Comparison of ENCODE assay signal across 10 cellular contexts in genomic region chr16:48537909-48538745, GRCh38.
A peak's percentile ranks its signal among the peaks of the same experiment; 100 is the strongest.
DNase-seq lines count a peak whose midpoint lies in the region; ATAC-seq, FAIRE-seq and TF ChIP-seq lines count a peak whose summit lies in the region.
"Had no signal": no experiment of that assay in that cellular context is flagged by ENCODE, and none has a peak within 500 bp of the region (broad histone marks: within the 10 kb centered on the region; RNA-seq: fewer than 3 reads in every experiment).

No MANE protein-coding gene starts in this region.

- no peaks in the 10 kb centered on the region for H3K9me2 ChIP-seq in hepatocyte (replicated peaks; ENCODE audit: insufficient read depth)

- H3K9me3 Mint-ChIP-seq in astrocyte (ENCODE audit: unreplicated experiment) = no peaks in the 10 kb centered on the region
- peaks cover 0 to 1% (median 0%) of the 10 kb centered on the region in 11 donors for H3K9me3 Mint-ChIP-seq in naive thymus-derived CD4-positive, alpha-beta T cell

- no peak overlapping the region for H3K4me3 Mint-ChIP-seq in astrocyte (ENCODE audit: unreplicated experiment)
- peak overlapping the region in 1 of 10 donors; percentile 4 for H3K4me3 Mint-ChIP-seq in naive thymus-derived CD4-positive, alpha-beta T cell
- H3K4me3 Mint-ChIP-seq: CD4-positive, alpha-beta memory T cell had no signal

- TF ChIP-seq CTCF in astrocyte (IDR thresholded peaks at IDR 0.05; ENCODE audit: insufficient read depth, low read depth, low read length) (no peak), hepatocyte (IDR thresholded peaks at IDR 0.05; ENCODE audit: poor library complexity) (no peak), retinal pigment epithelial cell (conservative IDR thresholded peaks at IDR 0.05; ENCODE audit: low read depth, low read length) (no peak)

- peak overlapping the region in 9 of 11 experiments; percentile 10 to 79 (median 72); a peak in 12 of 22 replicates for H3K9ac ChIP-seq in BLaER1 treated with 17β-estradiol and CSF1 and Interleukin-3, amounts not matched to agents 10 nM and 100 nM
- no peak overlapping the region for H3K9ac ChIP-seq in astrocyte (ENCODE audit: low read length)

- intact Hi-C loops in naive thymus-derived CD4-positive, alpha-beta T cell (cut with micrococcal nuclease) = loop anchor here in 1 of 2 donors (2.0 kb wide), 1 partner anchor 85 kb away; no protein-coding TSS in a partner anchor

- peaks cover 4% of the 10 kb centered on the region for H3K36me3 Mint-ChIP-seq in astrocyte (ENCODE audit: low read depth, unreplicated experiment)
- H3K36me3 Mint-ChIP-seq in naive thymus-derived CD4-positive, alpha-beta T cell = peaks cover 0 to 9% (median 4%) of the 10 kb centered on the region in 5 donors

- CTCF ChIA-PET in naive thymus-derived CD4-positive, alpha-beta T cell (lab: Charles Lee) = interaction anchor here (3.2 kb wide), 1 partner anchor 85 kb away, joined by 12 read pairs; no protein-coding TSS in a partner anchor

- H3K4me2 ChIP-seq in BLaER1 treated with 17β-estradiol and CSF1 and Interleukin-3, amounts not matched to agents 10 nM and 100 nM = peak overlapping the region; percentile 85 to 96 (median 88)
- H3K4me2 ChIP-seq in astrocyte (ENCODE audit: low read length) = no peak overlapping the region
- H3K4me2 ChIP-seq in hepatocyte = peak overlapping the region; percentile 26

- peak overlapping the region; percentile 53 for H3K27ac Mint-ChIP-seq in astrocyte (ENCODE audit: unreplicated experiment)
- H3K27ac Mint-ChIP-seq in naive thymus-derived CD4-positive, alpha-beta T cell = peak overlapping the region in 3 of 9 donors; percentile 49 to 84 (median 54)

- H3K9me3 ChIP-seq in BLaER1 treated with 17β-estradiol and CSF1 and Interleukin-3, amounts not matched to agents 10 nM and 100 nM (replicated peaks in 1 of 11) = no peaks in the 10 kb centered on the region
- H3K9me3 ChIP-seq in astrocyte (ENCODE audit: insufficient read depth, low read depth, low read length) (no peaks in the 10 kb centered on the region), hepatocyte (ENCODE audit: low read depth) (no peaks in the 10 kb centered on the region)
- no peaks in the 10 kb centered on the region for H3K9me3 ChIP-seq in naive thymus-derived CD4-positive, alpha-beta T cell (ENCODE audit: control insufficient read depth in 2 of 3, low read length in 3 of 3)

- no peaks in the 10 kb centered on the region for H3K27me3 ChIP-seq in BLaER1 treated with 17β-estradiol and CSF1 and Interleukin-3, amounts not matched to agents 10 nM and 100 nM
- H3K27me3 ChIP-seq in astrocyte (ENCODE audit: insufficient read depth, low read length) = no peaks in the 10 kb centered on the region
- no peaks in the 10 kb centered on the region for H3K27me3 ChIP-seq in hepatocyte
- H3K27me3 ChIP-seq in naive thymus-derived CD4-positive, alpha-beta T cell (ENCODE audit: control insufficient read depth in 2 of 2, insufficient read depth in 2 of 2, low read length in 2 of 2) = no peaks in the 10 kb centered on the region

- H2AFZ ChIP-seq in astrocyte (ENCODE audit: low read depth, low read length) (no peak overlapping the region), hepatocyte (no peak overlapping the region)

- peaks cover 0 to 68% (median 20%) of the 10 kb centered on the region in 11 experiments; a peak in 17 of 22 replicates for H4K20me1 ChIP-seq in BLaER1 treated with 17β-estradiol and CSF1 and Interleukin-3, amounts not matched to agents 10 nM and 100 nM
- H4K20me1 ChIP-seq in astrocyte (ENCODE audit: insufficient read depth, low read length) (peaks cover 13% of the 10 kb centered on the region), hepatocyte (ENCODE audit: insufficient read depth, poor library complexity, severe bottlenecking) (no peaks in the 10 kb centered on the region)

- peaks cover 56 to 98% (median 58%) of the 10 kb centered on the region in 10 experiments for H3K4me1 ChIP-seq in BLaER1 treated with 17β-estradiol and CSF1 and Interleukin-3, amounts not matched to agents 10 nM and 100 nM
- peaks cover 11% of the 10 kb centered on the region for H3K4me1 ChIP-seq in astrocyte (ENCODE audit: insufficient read depth, low read length)
- peaks cover 24% of the 10 kb centered on the region for H3K4me1 ChIP-seq in hepatocyte (ENCODE audit: insufficient read depth)
- peaks cover 2 to 15% of the 10 kb centered on the region in 2 donors for H3K4me1 ChIP-seq in naive thymus-derived CD4-positive, alpha-beta T cell (ENCODE audit: control insufficient read depth in 2 of 2, insufficient read depth in 2 of 2, low read length in 2 of 2)

- no peaks in the 10 kb centered on the region for H3K27me3 Mint-ChIP-seq in astrocyte (ENCODE audit: low read depth, unreplicated experiment)
- H3K27me3 Mint-ChIP-seq in naive thymus-derived CD4-positive, alpha-beta T cell = no peaks in the 10 kb centered on the region
- H3K27me3 Mint-ChIP-seq: CD4-positive, alpha-beta memory T cell had no signal

- ATAC-seq in GM21447 (IDR thresholded peaks at IDR 0.05; ENCODE audit: unreplicated experiment) (no peak), HG03469 (IDR thresholded peaks at IDR 0.05; ENCODE audit: unreplicated experiment) (no peak), GM21786 (IDR thresholded peaks at IDR 0.05; ENCODE audit: unreplicated experiment) (no peak)
- ATAC-seq in naive thymus-derived CD4-positive, alpha-beta T cell = no peak

- WGBS in hepatocyte (ENCODE audit: low lambda C conversion rate, missing lambda C conversion rate) = 73% methylated on average over 21 of the region's 21 CpGs

- no peak overlapping the region for H3K4me3 ChIP-seq in BLaER1 treated with 17β-estradiol and CSF1 and Interleukin-3, amounts not matched to agents 10 nM and 100 nM
- H3K4me3 ChIP-seq in astrocyte (ENCODE audit: insufficient read depth, low read depth, low read length) (no peak overlapping the region), hepatocyte (no peak overlapping the region), retinal pigment epithelial cell (ENCODE audit: low read length) (no peak overlapping the region)
- no peak overlapping the region for H3K4me3 ChIP-seq in naive thymus-derived CD4-positive, alpha-beta T cell (ENCODE audit: low read length)

- H3K4me1 Mint-ChIP-seq in astrocyte (ENCODE audit: low read depth, unreplicated experiment) = peaks cover 21% of the 10 kb centered on the region
- H3K4me1 Mint-ChIP-seq in naive thymus-derived CD4-positive, alpha-beta T cell = peaks cover 12 to 25% (median 19%) of the 10 kb centered on the region in 7 donors

- POLR2A ChIA-PET in naive thymus-derived CD4-positive, alpha-beta T cell (lab: Charles Lee) = no interaction called here

- peak overlapping the region in 7 of 11 experiments; percentile 75 to 84 (median 79); a peak in 12 of 22 replicates for H3K27ac ChIP-seq in BLaER1 treated with 17β-estradiol and CSF1 and Interleukin-3, amounts not matched to agents 10 nM and 100 nM
- no peak overlapping the region for H3K27ac ChIP-seq in astrocyte (ENCODE audit: low read depth, low read length)
- peak overlapping the region; percentile 46 for H3K27ac ChIP-seq in hepatocyte
- H3K27ac ChIP-seq in naive thymus-derived CD4-positive, alpha-beta T cell (ENCODE audit: low read depth, low read length) = no peak overlapping the region

- DNase-seq in astrocyte (ENCODE audit: low read depth) = no peak
- peak; percentile 42 for DNase-seq in hepatocyte (ENCODE audit: low spot score)
- DNase-seq in retinal pigment epithelial cell (ENCODE audit: low read depth) = peak; percentile 89
- DNase-seq in naive thymus-derived CD4-positive, alpha-beta T cell = no peak
- DNase-seq: activated naive CD4-positive, alpha-beta T cell treated with anti-CD3 and anti-CD28 coated beads, Interleukin-2, amount 50 U/mL, for 16 hours; CD4-positive, alpha-beta memory T cell had no signal

- FAIRE-seq in astrocyte (lab: Jason Lieb, UNC) = no peak

- H3K79me2 ChIP-seq in astrocyte (ENCODE audit: insufficient read depth, low read length) (no peaks in the 10 kb centered on the region), hepatocyte (no peaks in the 10 kb centered on the region)

- peaks cover 14 to 39% (median 23%) of the 10 kb centered on the region in 11 experiments for H3K36me3 ChIP-seq in BLaER1 treated with 17β-estradiol and CSF1 and Interleukin-3, amounts not matched to agents 10 nM and 100 nM
- H3K36me3 ChIP-seq in astrocyte (ENCODE audit: insufficient read depth, low read length) (peaks cover 4% of the 10 kb centered on the region), hepatocyte (replicated peaks; ENCODE audit: insufficient read depth, low read depth) (no peaks in the 10 kb centered on the region)
- peaks cover 0 to 28% (median 7%) of the 10 kb centered on the region in 3 experiments for H3K36me3 ChIP-seq in naive thymus-derived CD4-positive, alpha-beta T cell (ENCODE audit: control insufficient read depth in 2 of 3, insufficient read depth in 3 of 3, low read length in 3 of 3)

Comparison
In these comparisons a context has a peak if more than half of its experiments do, and no peak if none do; other contexts are left out.
1. H3K27ac ChIP-seq: peak in BLaER1 treated with 17β-estradiol and CSF1 and Interleukin-3, amounts not matched to agents 10 nM and 100 nM (7 of 11) and hepatocyte (single experiment); none in astrocyte (single experiment) and naive thymus-derived CD4-positive, alpha-beta T cell (single experiment).
2. DNase-seq: peak in hepatocyte (single experiment) and retinal pigment epithelial cell (single experiment); none in astrocyte (single experiment) and naive thymus-derived CD4-positive, alpha-beta T cell (0 of 9).